ENCODE assay signal across 10 cellular contexts in the genomic region with DNA sequence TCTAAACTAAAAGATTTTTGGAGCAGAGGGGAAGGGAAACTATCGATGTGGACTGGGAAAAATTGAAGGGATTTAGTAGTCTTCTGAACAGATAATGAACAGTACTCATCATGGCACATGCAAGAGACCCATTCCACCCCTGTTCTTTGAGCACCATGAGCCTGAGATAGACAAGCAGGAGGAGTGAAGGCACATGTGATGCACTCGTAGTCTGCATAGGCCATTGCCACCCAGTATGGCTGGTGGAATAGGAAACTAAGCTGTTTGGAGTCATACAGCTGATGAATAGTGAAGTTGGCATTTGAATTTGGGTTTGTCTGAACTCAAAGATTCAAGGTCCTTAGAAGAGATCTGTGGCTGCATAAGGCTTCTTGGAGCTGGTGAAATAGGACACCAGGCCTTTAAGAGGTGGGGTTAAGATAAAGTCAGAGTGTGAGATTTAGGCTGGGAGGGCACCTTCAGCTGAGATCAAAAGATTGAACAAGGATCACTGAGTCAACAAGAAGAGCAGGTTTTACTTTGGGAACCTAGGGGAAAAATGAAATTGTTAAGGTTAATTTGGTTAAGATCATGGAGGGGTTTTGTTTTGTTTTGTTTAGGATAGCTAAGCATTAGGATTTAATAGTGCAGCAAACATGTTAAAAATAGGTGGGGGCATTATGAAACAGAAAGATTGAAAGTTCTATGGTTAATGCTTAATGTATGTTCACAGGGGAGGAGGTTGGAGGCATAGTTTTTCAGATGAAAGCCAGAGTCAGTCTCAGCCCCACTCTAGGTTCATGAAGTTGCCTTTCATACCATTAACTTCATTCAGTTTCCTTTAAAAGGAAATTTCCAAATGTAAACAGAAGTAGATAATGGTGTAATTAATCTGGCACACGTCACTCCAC.
DNase-seq lines count a peak whose midpoint lies in the region; ATAC-seq, FAIRE-seq and TF ChIP-seq lines count a peak whose summit lies in the region.
"Had no signal": no experiment of that assay in that cellular context is flagged by ENCODE, and none has a peak within 500 bp of the region (broad histone marks: within the 10 kb centered on the region; RNA-seq: fewer than 3 reads in every experiment).

No MANE protein-coding gene starts in this region.

- no peak overlapping the region for H2AK5ac ChIP-seq in H1 (ENCODE audit: low read depth, low read length)

- no peak overlapping the region for H2BK5ac ChIP-seq in H1 (ENCODE audit: low read depth, low read length)

- H3K27me3 Mint-ChIP-seq in Calu3 (ENCODE audit: unreplicated experiment): no peaks in the 10 kb centered on the region

- DNase-seq in Calu3 (no peak), H1 (ENCODE audit: low read depth in 1 of 2, low spot score in 2 of 2) (no peak), sciatic nerve (ENCODE audit: low spot score) (no peak), NCI-H774 (lab: John Stamatoyannopoulos, UW) (no peak), H7 (no peak)
- DNase-seq in activated CD8-positive, alpha-beta memory T cell treated with anti-CD3 and anti-CD28 coated beads, Interleukin-2, amount 50 U/mL, for 4 hours: no peak
- DNase-seq: COR-L47, midbrain had no signal

- H4K8ac ChIP-seq in H1 (ENCODE audit: extremely low read depth, insufficient read depth, low read length): no peak overlapping the region

- no peaks in the 10 kb centered on the region for H3K9me3 ChIP-seq in H1 (ENCODE audit: insufficient read depth in 2 of 2, low read depth in 1 of 2, low read length in 1 of 2)

- no peak overlapping the region for H4K91ac ChIP-seq in H1 (replicated peaks; ENCODE audit: insufficient read length, low read length)

- no peak for TF ChIP-seq CTCF in Calu3 (IDR thresholded peaks at IDR 0.05; ENCODE audit: unreplicated experiment)
- no peak for TF ChIP-seq CTCF in H1 (IDR thresholded peaks at IDR 0.05; ENCODE audit: control extremely low read depth in 1 of 3, insufficient read depth in 1 of 3, low read depth in 1 of 3, low read length in 3 of 3)

- H2AFZ ChIP-seq in H1 (ENCODE audit: low read length): no peak overlapping the region

- H3K27me3 ChIP-seq in H1 (replicated peaks in 1 of 4; ENCODE audit: control insufficient read depth in 3 of 4, extremely low read depth in 1 of 4, insufficient read depth in 3 of 4, low read length in 3 of 4) (no peaks in the 10 kb centered on the region), H7 (ENCODE audit: control insufficient read depth, insufficient read depth, low read length) (no peaks in the 10 kb centered on the region)

- no peak overlapping the region for H3K4ac ChIP-seq in H1 (replicated peaks; ENCODE audit: insufficient read length, low read depth, low read length)

- POLR2A ChIA-PET in H1 (lab: Charles Lee; ENCODE audit: partially characterized antibody): interaction anchor here (1.7 kb wide), 1 partner anchor 24 kb away, joined by 3 read pairs; no protein-coding TSS in a partner anchor

- no peak overlapping the region for H3K23ac ChIP-seq in H1 (ENCODE audit: insufficient read length)

- H3K4me2 ChIP-seq in H1 (ENCODE audit: insufficient read depth in 1 of 2, low read depth in 2 of 2, low read length in 2 of 2): peak overlapping the region; percentile 45 to 50; a peak in 3 of 4 replicates

- H3K27ac ChIP-seq in H1 (ENCODE audit: low read depth, low read length): no peak overlapping the region

- peaks cover 0 to 91% of the 10 kb centered on the region in 2 experiments; a peak in 3 of 4 replicates for H3K79me2 ChIP-seq in H1 (ENCODE audit: control insufficient read depth in 1 of 2, insufficient read depth in 2 of 2, low read length in 2 of 2)

- H3K4me3 ChIP-seq in H1 (ENCODE audit: extremely low read depth in 1 of 4, insufficient read depth in 2 of 4, low read depth in 3 of 4, low read length in 4 of 4) (peak overlapping the region in 1 of 4 experiments; percentile 14; a peak in 1 of 8 replicates), H7 (ENCODE audit: insufficient read depth, low read depth, low read length) (no peak overlapping the region)

- H2BK15ac ChIP-seq in H1 (ENCODE audit: low read length): peak overlapping the region; percentile 21; the same call in 1 of the 2 replicates

- H2BK120ac ChIP-seq in H1 (replicated peaks; ENCODE audit: low read depth, low read length): no peak overlapping the region

- WGBS in H1 (ENCODE audit: extremely low coverage in 1 of 2, insufficient coverage in 1 of 2, insufficient read length in 1 of 2, insufficient replicate concordance in 2 of 2, low coverage in 1 of 2, low lambda C conversion rate in 2 of 2, missing lambda C conversion rate in 1 of 2), 2 experiments: 72% methylated on average over 3 of the region's 3 CpGs; no CpG with 5 or more reads in 1 of the 2 experiments

- no peak overlapping the region for H3K18ac ChIP-seq in H1 (ENCODE audit: extremely low read depth, low read length)

- intact Hi-C loops in Calu3 (cut with micrococcal nuclease; ENCODE audit: unreplicated experiment): no loop called here
- intact Hi-C loops in sciatic nerve (cut with DNase I): no loop called here

- peaks cover 2 to 8% (median 7%) of the 10 kb centered on the region in 4 experiments; a peak in 5 of 7 replicates for H3K4me1 ChIP-seq in H1 (replicated peaks in 1 of 4; ENCODE audit: control insufficient read depth in 3 of 4, insufficient read depth in 4 of 4, low read length in 3 of 4)

- FAIRE-seq in H1 (lab: Jason Lieb, UNC): peak; percentile 78

- H3K9ac ChIP-seq in H1 (replicated peaks in 1 of 4; ENCODE audit: extremely low read depth in 1 of 4, low read depth in 3 of 4, low read length in 3 of 4): no peak overlapping the region

- no peak overlapping the region for H3K56ac ChIP-seq in H1 (replicated peaks; ENCODE audit: insufficient read length, low read depth, low read length)

- H4K20me1 ChIP-seq in H1 (replicated peaks in 1 of 2; ENCODE audit: control insufficient read depth in 1 of 2, insufficient read depth in 2 of 2, low read length in 2 of 2): peaks cover 5 to 8% of the 10 kb centered on the region in 2 experiments

- no peak for TF ChIP-seq EP300 in H1 (IDR thresholded peaks at IDR 0.05; ENCODE audit: borderline replicate concordance in 1 of 2, low read depth in 2 of 2, low read length in 2 of 2)

- H3K36me3 ChIP-seq in H1 (ENCODE audit: control insufficient read depth in 2 of 4, insufficient read depth in 4 of 4, low read length in 3 of 4): no peaks in the 10 kb centered on the region
- no peaks in the 10 kb centered on the region for H3K36me3 ChIP-seq in H7 (replicated peaks; ENCODE audit: control insufficient read depth, insufficient read depth, low read length)

- H2BK12ac ChIP-seq in H1 (ENCODE audit: low read depth, low read length): no peak overlapping the region

- peaks cover 13% of the 10 kb centered on the region for H3K4me1 Mint-ChIP-seq in Calu3 (ENCODE audit: low read depth, unreplicated experiment)

- ATAC-seq in GM19452 (IDR thresholded peaks at IDR 0.05; ENCODE audit: unreplicated experiment) (peak; percentile 93), HG03066 (IDR thresholded peaks at IDR 0.05; ENCODE audit: low read depth, unreplicated experiment) (peak; percentile 90), sciatic nerve (no peak)

- H3K27ac Mint-ChIP-seq in Calu3 (ENCODE audit: unreplicated experiment): no peak overlapping the region

- no peaks in the 10 kb centered on the region for H3K36me3 Mint-ChIP-seq in Calu3 (ENCODE audit: insufficient read depth, unreplicated experiment)

- TF ChIP-seq POLR2A in H1 (IDR thresholded peaks at IDR 0.05; ENCODE audit: control extremely low read depth in 1 of 2, low read depth in 2 of 2, low read length in 2 of 2): no peak

- no peak overlapping the region for H2BK20ac ChIP-seq in H1 (ENCODE audit: low read length)

- CTCF ChIA-PET in Calu3 (lab: Charles Lee): no interaction called here
- CTCF ChIA-PET in H1 (lab: Charles Lee; ENCODE audit: partially characterized antibody): interaction anchor here (0.6 to 2.2 kb wide), 6 partner anchors 8 to 50 kb away, joined by 3 to 8 read pairs (median 5); no protein-coding TSS in a partner anchor

- peaks cover 3% of the 10 kb centered on the region; the same call in 1 of the 2 replicates for H3K79me1 ChIP-seq in H1 (ENCODE audit: low read depth, low read length)

- no TSS peak for BruUV-seq in Calu3 (replicated peaks; lab: Mats Ljungman, UMichigan)

- H3K9me3 Mint-ChIP-seq in Calu3 (ENCODE audit: low read depth, unreplicated experiment): no peaks in the 10 kb centered on the region

- peak overlapping the region; percentile 19 for H3K4me3 Mint-ChIP-seq in Calu3 (ENCODE audit: low read depth, unreplicated experiment)

- no peak overlapping the region for H3K14ac ChIP-seq in H1 (ENCODE audit: insufficient read length)

- peak overlapping the region; percentile 25 for H4K5ac ChIP-seq in H1 (ENCODE audit: insufficient read length, low read depth, low read length)

- no peak for TF ChIP-seq RAD21 in H1 (IDR thresholded peaks at IDR 0.05 in 1 of 2, conservative IDR thresholded peaks at IDR 0.05 in 1 of 2; ENCODE audit: low read depth in 2 of 2, low read length in 2 of 2)

- no peaks in the 10 kb centered on the region for H3K23me2 ChIP-seq in H1 (ENCODE audit: low read depth, low read length)

TF ChIP-seq in H1, 55 proteins besides CTCF, POLR2A, EP300 and RAD21:
- TF ChIP-seq SRF (IDR thresholded peaks at IDR 0.05; ENCODE audit: low read depth, low read length) (no peak), EGR1 (IDR thresholded peaks at IDR 0.05; ENCODE audit: borderline replicate concordance, low read depth, low read length) (no peak)
TF ChIP-seq in H1: peak in this region for 0.
